Comparison of ENCODE assay signal across 1 cellular context in the genomic region with DNA sequence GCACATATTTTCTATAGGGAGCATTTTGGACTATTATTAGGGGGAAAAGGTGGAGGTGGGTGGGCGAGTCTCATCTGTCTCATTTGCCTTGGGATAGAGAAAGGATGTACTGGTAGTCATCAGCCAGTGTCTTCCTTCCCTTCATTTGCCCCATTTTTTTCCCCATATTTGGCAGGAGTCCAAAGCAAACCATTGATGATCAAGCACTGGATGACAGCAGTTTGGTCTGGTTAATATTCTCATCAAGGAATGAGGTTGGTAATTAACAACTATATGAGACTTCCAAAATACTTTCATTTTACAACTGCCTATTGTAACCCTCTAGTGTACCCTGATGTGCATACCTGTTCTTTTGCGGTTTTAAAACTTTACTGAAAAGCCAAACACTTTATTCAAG.
TF ChIP-seq lines count a peak whose summit lies in the region.

No MANE protein-coding gene starts in this region.

TF ChIP-seq in GM23338, 12 proteins besides CTCF, POLR2A, EP300 and RAD21 (continued from another document):
- TF ChIP-seq NANOG (IDR thresholded peaks at IDR 0.05; ENCODE audit: borderline replicate concordance) = no peak
- no peak for TF ChIP-seq ZNF331 (CRISPR knock-in tag; IDR thresholded peaks at IDR 0.05; ENCODE audit: low read depth)
- TF ChIP-seq EZH2phosphoT487 (IDR thresholded peaks at IDR 0.05; ENCODE audit: unreplicated experiment) = no peak
- TF ChIP-seq JUNB (IDR thresholded peaks at IDR 0.05; ENCODE audit: unreplicated experiment) = no peak
- TF ChIP-seq STAT1 (IDR thresholded peaks at IDR 0.05; ENCODE audit: unreplicated experiment) = no peak
- TF ChIP-seq ETS1 (IDR thresholded peaks at IDR 0.05) = no peak
